Comparison of ENCODE assay signal across 1 cellular context in genomic region chr14:76863724-76864407, GRCh38.
TF ChIP-seq lines count a peak whose summit lies in the region.

No MANE protein-coding gene starts in this region.

TF ChIP-seq in H1, 55 proteins besides CTCF, POLR2A, EP300 and RAD21:
- TF ChIP-seq, protein P1, sequence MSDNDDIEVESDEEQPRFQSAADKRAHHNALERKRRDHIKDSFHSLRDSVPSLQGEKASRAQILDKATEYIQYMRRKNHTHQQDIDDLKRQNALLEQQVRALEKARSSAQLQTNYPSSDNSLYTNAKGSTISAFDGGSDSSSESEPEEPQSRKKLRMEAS (IDR thresholded peaks at IDR 0.05): peak; percentile 63; the same call in 1 of the 2 replicates
- TF ChIP-seq ZNF274 (IDR thresholded peaks at IDR 0.05; ENCODE audit: borderline replicate concordance, extremely low read depth, low read length): no peak
- TF ChIP-seq, protein P2, sequence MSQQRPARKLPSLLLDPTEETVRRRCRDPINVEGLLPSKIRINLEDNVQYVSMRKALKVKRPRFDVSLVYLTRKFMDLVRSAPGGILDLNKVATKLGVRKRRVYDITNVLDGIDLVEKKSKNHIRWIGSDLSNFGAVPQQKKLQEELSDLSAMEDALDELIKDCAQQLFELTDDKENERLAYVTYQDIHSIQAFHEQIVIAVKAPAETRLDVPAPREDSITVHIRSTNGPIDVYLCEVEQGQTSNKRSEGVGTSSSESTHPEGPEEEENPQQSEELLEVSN (IDR thresholded peaks at IDR 0.05): peak; percentile 25; the same call in 1 of the 2 replicates
- TF ChIP-seq GABPA (IDR thresholded peaks at IDR 0.05; ENCODE audit: borderline replicate concordance, insufficient read depth, low read length): no peak
- no peak for TF ChIP-seq RXRA (IDR thresholded peaks at IDR 0.05; ENCODE audit: insufficient read depth, low read depth, low read length)
- TF ChIP-seq CTBP2 (IDR thresholded peaks at IDR 0.05; ENCODE audit: borderline replicate concordance, insufficient read depth, insufficient read length, low read length): no peak
- no peak for TF ChIP-seq PHF8 (conservative IDR thresholded peaks at IDR 0.05; ENCODE audit: low read depth, low read length)
- no peak for TF ChIP-seq SUZ12 (IDR thresholded peaks at IDR 0.05; ENCODE audit: low read length)
- no peak for TF ChIP-seq CEBPB (IDR thresholded peaks at IDR 0.05; ENCODE audit: low read depth, low read length)
